ENCODE assay signal across 28 cellular contexts in the genomic region with DNA sequence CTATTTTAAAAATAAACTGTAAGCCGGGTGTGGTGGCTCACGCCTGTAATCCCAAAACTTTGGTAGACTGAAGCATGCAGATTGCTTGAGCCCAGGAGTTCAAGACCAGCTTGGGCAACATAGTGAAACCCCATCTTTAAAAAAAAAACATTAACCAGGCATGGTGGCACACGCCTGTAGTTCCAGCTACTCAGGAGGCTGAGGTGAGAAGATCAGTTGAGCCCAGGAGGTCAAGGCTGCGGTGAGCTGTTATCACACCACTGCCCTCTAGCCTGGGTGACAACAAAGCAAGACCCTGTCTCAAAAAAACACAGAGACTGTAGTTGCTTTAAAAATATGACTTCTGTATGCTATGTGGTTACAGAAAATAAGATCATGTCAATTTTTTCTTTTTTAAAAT. TPM values are rescaled to one million over a fixed set of nuclear protein-coding genes. Genes with fewer than 3 reads are reported as not detected.
DNase-seq lines count a peak whose midpoint lies in the region; ATAC-seq and TF ChIP-seq lines count a peak whose summit lies in the region.
"Had no signal": no experiment of that assay in that cellular context is flagged by ENCODE, and none has a peak within 500 bp of the region (broad histone marks: within the 10 kb centered on the region; RNA-seq: fewer than 3 reads in every experiment).

No MANE protein-coding gene starts in this region.

- H3K27ac ChIP-seq in BLaER1 (no peak overlapping the region), sigmoid colon (no peak overlapping the region)
- H3K27ac ChIP-seq: adrenal gland, body of pancreas, PC-9, upper lobe of left lung, WERI-Rb-1 had no signal

- peak overlapping the region; percentile 31 for H3K27ac Mint-ChIP-seq in T-helper 1 cell treated with Interleukin-12 subunit alpha and Interleukin-12 subunit beta and Interleukin-4 antibody, amounts not matched to agents 30 μg/mL and 1 μg/mL, for 36 hours
- H3K27ac Mint-ChIP-seq in activated CD8-positive, alpha-beta T cell treated with anti-CD3 and anti-CD28 coated beads, Interleukin-2, amount 10 ng/mL, durations not matched to agents 7 days and 5 days: peak overlapping the region; percentile 49
- H3K27ac Mint-ChIP-seq in natural killer cell: peak overlapping the region; percentile 96 to 97

- POLR2A ChIA-PET in activated CD8-positive, alpha-beta T cell treated with anti-CD3 and anti-CD28 coated beads, Interleukin-2, amount 10 ng/mL, durations not matched to agents 7 days and 5 days (lab: Charles Lee): interaction anchor here (1.5 to 1.7 kb wide), 3 partner anchors 32 to 205 kb away, joined by 3 to 4 read pairs (median 3); no protein-coding TSS in a partner anchor

- H3K36me3 ChIP-seq in BLaER1 (peaks cover 94% of the 10 kb centered on the region), sigmoid colon (peaks cover 48 to 98% (median 67%) of the 10 kb centered on the region in 4 donors)

- DNase-seq in T-helper 1 cell: no peak
- no peak for DNase-seq in activated CD8-positive, alpha-beta T cell treated with anti-CD3 and anti-CD28 coated beads, Interleukin-2, amount 10 ng/mL, durations not matched to agents 7 days and 5 days
- DNase-seq in natural killer cell: no peak
- no peak for DNase-seq in SIG-M5 (lab: John Stamatoyannopoulos, UW)
- no peak for DNase-seq in sigmoid colon
- DNase-seq in kidney glomerular epithelial cell (lab: John Stamatoyannopoulos, UW): no peak
- DNase-seq: 8988T; activated CD4-positive, alpha-beta T cell treated with anti-CD3 and anti-CD28 coated beads, Interleukin-2, amount 50 U/mL, for 1 hour; activated effector memory CD4-positive, alpha-beta T cell treated with anti-CD3 and anti-CD28 coated beads, Interleukin-2, amount 50 U/mL, for 16 hours; adrenal gland; body of pancreas; DMS153; GOT3; islet precursor cell; left ventricle myocardium superior; midbrain; NCI-H1092 treated with DMSO at 0.1 percent for 48 hours; NCI-H187; NCI-H526; nephron progenitor cell; NK-92 treated with Interleukin-12 subunit alpha and Interleukin-12 subunit beta, amount 100 ng/mL, for 24 hours; T-helper 9 cell; upper lobe of left lung; WERI-Rb-1 had no signal

- peaks cover 41% of the 10 kb centered on the region for H4K20me1 ChIP-seq in BLaER1

- TF ChIP-seq EP300 in sigmoid colon (IDR thresholded peaks at IDR 0.05): no peak

- no peak for ATAC-seq in activated CD8-positive, alpha-beta T cell treated with anti-CD3 and anti-CD28 coated beads, Interleukin-2, amount 10 ng/mL, durations not matched to agents 7 days and 5 days
- no peak for ATAC-seq in natural killer cell
- ATAC-seq: body of pancreas, left ventricle myocardium superior, Right ventricle myocardium inferior had no signal

- H3K4me3 ChIP-seq in BLaER1 (no peak overlapping the region), sigmoid colon (no peak overlapping the region)
- H3K4me3 ChIP-seq: adrenal gland, body of pancreas, PC-9, upper lobe of left lung had no signal

- H3K27me3 ChIP-seq in BLaER1 (no peaks in the 10 kb centered on the region), sigmoid colon (no peaks in the 10 kb centered on the region)
- H3K27me3 ChIP-seq: adrenal gland, body of pancreas, upper lobe of left lung had no signal

- H3K9me3 ChIP-seq in BLaER1 (no peaks in the 10 kb centered on the region), sigmoid colon (no peaks in the 10 kb centered on the region)
- H3K9me3 ChIP-seq: adrenal gland, body of pancreas, upper lobe of left lung had no signal

- no peaks in the 10 kb centered on the region for H3K27me3 Mint-ChIP-seq in T-helper 1 cell treated with Interleukin-12 subunit alpha and Interleukin-12 subunit beta and Interleukin-4 antibody, amounts not matched to agents 30 μg/mL and 1 μg/mL, for 36 hours (ENCODE audit: low read depth)
- H3K27me3 Mint-ChIP-seq in activated CD8-positive, alpha-beta T cell treated with anti-CD3 and anti-CD28 coated beads, Interleukin-2, amount 10 ng/mL, durations not matched to agents 7 days and 5 days (ENCODE audit: low read depth): no peaks in the 10 kb centered on the region
- no peaks in the 10 kb centered on the region for H3K27me3 Mint-ChIP-seq in natural killer cell (ENCODE audit: low read depth in 2 of 2)

- H3K4me2 ChIP-seq in BLaER1: peak overlapping the region; percentile 80; the same call in 1 of the 2 replicates
- H3K4me2 ChIP-seq: PC-9 had no signal

- TF ChIP-seq CTCF in natural killer cell (IDR thresholded peaks at IDR 0.05) (no peak), sigmoid colon (IDR thresholded peaks at IDR 0.05) (no peak)

- H3K9me3 Mint-ChIP-seq in T-helper 1 cell treated with Interleukin-12 subunit alpha and Interleukin-12 subunit beta and Interleukin-4 antibody, amounts not matched to agents 30 μg/mL and 1 μg/mL, for 36 hours: no peaks in the 10 kb centered on the region
- H3K9me3 Mint-ChIP-seq in activated CD8-positive, alpha-beta T cell treated with anti-CD3 and anti-CD28 coated beads, Interleukin-2, amount 10 ng/mL, durations not matched to agents 7 days and 5 days (ENCODE audit: insufficient read depth): no peaks in the 10 kb centered on the region
- H3K9me3 Mint-ChIP-seq in natural killer cell: no peaks in the 10 kb centered on the region
- H3K9me3 Mint-ChIP-seq: nephron progenitor cell had no signal

- WGBS in sigmoid colon, 2 donors: 82 to 93% methylated on average over 4 of the region's 4 CpGs

- CTCF ChIA-PET in activated CD8-positive, alpha-beta T cell treated with anti-CD3 and anti-CD28 coated beads, Interleukin-2, amount 10 ng/mL, durations not matched to agents 7 days and 5 days (lab: Charles Lee): interaction anchor here (1.1 to 2.4 kb wide), 2 partner anchors 23 to 279 kb away, joined by 4 to 10 read pairs; no protein-coding TSS in a partner anchor

- no peak overlapping the region for H3K9ac ChIP-seq in BLaER1

- H3K4me1 ChIP-seq in BLaER1 (peaks cover 49% of the 10 kb centered on the region), sigmoid colon (no peaks in the 10 kb centered on the region)
- H3K4me1 ChIP-seq: adrenal gland, body of pancreas, upper lobe of left lung had no signal

- no peak for TF ChIP-seq POLR2A in sigmoid colon (IDR thresholded peaks at IDR 0.05)

- H3K4me3 Mint-ChIP-seq in T-helper 1 cell treated with Interleukin-12 subunit alpha and Interleukin-12 subunit beta and Interleukin-4 antibody, amounts not matched to agents 30 μg/mL and 1 μg/mL, for 36 hours: no peak overlapping the region
- H3K4me3 Mint-ChIP-seq in activated CD8-positive, alpha-beta T cell treated with anti-CD3 and anti-CD28 coated beads, Interleukin-2, amount 10 ng/mL, durations not matched to agents 7 days and 5 days: no peak overlapping the region
- peak overlapping the region; percentile 71 for H3K4me3 Mint-ChIP-seq in natural killer cell
- H3K4me3 Mint-ChIP-seq: nephron progenitor cell had no signal

- peaks cover 37% of the 10 kb centered on the region for H3K4me1 Mint-ChIP-seq in T-helper 1 cell treated with Interleukin-12 subunit alpha and Interleukin-12 subunit beta and Interleukin-4 antibody, amounts not matched to agents 30 μg/mL and 1 μg/mL, for 36 hours (ENCODE audit: low read depth)
- peaks cover 42% of the 10 kb centered on the region for H3K4me1 Mint-ChIP-seq in activated CD8-positive, alpha-beta T cell treated with anti-CD3 and anti-CD28 coated beads, Interleukin-2, amount 10 ng/mL, durations not matched to agents 7 days and 5 days (ENCODE audit: low read depth)
- peaks cover 41 to 48% of the 10 kb centered on the region in 2 donors for H3K4me1 Mint-ChIP-seq in natural killer cell

- intact Hi-C loops in natural killer cell (cut with micrococcal nuclease): loop anchor here (2.0 kb wide), 1 partner anchor 24 kb away; the partner anchor contains the start of gene LSS
- intact Hi-C loops in sigmoid colon (cut with DNase I): no loop called here

- H3K36me3 Mint-ChIP-seq in T-helper 1 cell treated with Interleukin-12 subunit alpha and Interleukin-12 subunit beta and Interleukin-4 antibody, amounts not matched to agents 30 μg/mL and 1 μg/mL, for 36 hours (ENCODE audit: low read depth): peaks cover 57% of the 10 kb centered on the region
- H3K36me3 Mint-ChIP-seq in activated CD8-positive, alpha-beta T cell treated with anti-CD3 and anti-CD28 coated beads, Interleukin-2, amount 10 ng/mL, durations not matched to agents 7 days and 5 days (ENCODE audit: low read depth): peaks cover 86% of the 10 kb centered on the region
- peaks cover 15% of the 10 kb centered on the region for H3K36me3 Mint-ChIP-seq in natural killer cell

RNA-seq across cellular contexts. Expression of gene LSS, which starts 24.3 kb away (rescaled TPM):
- 10 to 100 TPM; 72.1 to 76.1 TPM for total RNA-seq in activated CD8-positive, alpha-beta T cell treated with anti-CD3 and anti-CD28 coated beads, Interleukin-2, amount 10 ng/mL, durations not matched to agents 7 days and 5 days
- total RNA-seq in natural killer cell: 10 to 100 TPM; 59.9 to 82.2 (median 62.7) TPM
- total RNA-seq in sigmoid colon: 10 to 100 TPM; 47.6 to 63.7 (median 57.0) TPM
- 10 to 100 TPM; 17.4 to 78.6 (median 27.5) TPM for polyA plus RNA-seq in sigmoid colon

RNA-seq across cellular contexts. Expression of gene MCM3AP, which starts 32.6 kb away (rescaled TPM):
- 100 to 1,000 TPM; 106 to 113 TPM for total RNA-seq in activated CD8-positive, alpha-beta T cell treated with anti-CD3 and anti-CD28 coated beads, Interleukin-2, amount 10 ng/mL, durations not matched to agents 7 days and 5 days
- total RNA-seq in natural killer cell (100 to 1,000 TPM; 143 to 172 (median 159) TPM), sigmoid colon (10 to 100 TPM; 41.1 to 92.8 (median 52.5) TPM)
- polyA plus RNA-seq in sigmoid colon: 10 to 100 TPM; 16.9 to 53.1 (median 19.8) TPM

RNA-seq across cellular contexts. Expression of gene YBEY, which starts 33.3 kb away (rescaled TPM):
- total RNA-seq in activated CD8-positive, alpha-beta T cell treated with anti-CD3 and anti-CD28 coated beads, Interleukin-2, amount 10 ng/mL, durations not matched to agents 7 days and 5 days: 10 to 100 TPM; 13.4 to 15.2 TPM
- total RNA-seq in natural killer cell (10 to 100 TPM; 10.8 to 13.7 (median 12.7) TPM), sigmoid colon (10 to 100 TPM in 3 of 4 donors, 1 to 10 TPM in 1; 9.0 to 15.1 (median 13.2) TPM)
- 10 to 100 TPM; 16.2 to 36.6 (median 30.3) TPM for polyA plus RNA-seq in sigmoid colon

Comparison
In these comparisons a context has a peak if more than half of its experiments do, and no peak if none do; other contexts are left out.
1. H3K27ac Mint-ChIP-seq: peak in every context shown above with its lines; median percentile 96 in natural killer cell; 49 in activated CD8-positive, alpha-beta T cell treated with anti-CD3 and anti-CD28 coated beads, Interleukin-2, amount 10 ng/mL, durations not matched to agents 7 days and 5 days; 31 in T-helper 1 cell treated with Interleukin-12 subunit alpha and Interleukin-12 subunit beta and Interleukin-4 antibody, amounts not matched to agents 30 μg/mL and 1 μg/mL, for 36 hours.